1 cellular context compared by ENCODE assay signal in genomic region chr12:122672515-122672914, GRCh38.
TF ChIP-seq lines count a peak whose summit lies in the region.

No MANE protein-coding gene starts in this region.

TF ChIP-seq in IMR-90, 13 proteins besides CTCF, POLR2A, EP300 and RAD21:
- TF ChIP-seq MXI1 (IDR thresholded peaks at IDR 0.05; ENCODE audit: borderline replicate concordance, low read depth, low read length) (no peak), SMC3 (IDR thresholded peaks at IDR 0.05; ENCODE audit: low read depth, low read length) (no peak), CEBPB (IDR thresholded peaks at IDR 0.05; ENCODE audit: low read depth, low read length) (no peak), MAZ (IDR thresholded peaks at IDR 0.05; ENCODE audit: borderline replicate concordance, low read depth, low read length) (no peak), CHD1 (IDR thresholded peaks at IDR 0.05; ENCODE audit: low read depth, low read length) (no peak), RCOR1 (IDR thresholded peaks at IDR 0.05; ENCODE audit: insufficient replicate concordance, low read length) (no peak)
- TF ChIP-seq, protein P1, sequence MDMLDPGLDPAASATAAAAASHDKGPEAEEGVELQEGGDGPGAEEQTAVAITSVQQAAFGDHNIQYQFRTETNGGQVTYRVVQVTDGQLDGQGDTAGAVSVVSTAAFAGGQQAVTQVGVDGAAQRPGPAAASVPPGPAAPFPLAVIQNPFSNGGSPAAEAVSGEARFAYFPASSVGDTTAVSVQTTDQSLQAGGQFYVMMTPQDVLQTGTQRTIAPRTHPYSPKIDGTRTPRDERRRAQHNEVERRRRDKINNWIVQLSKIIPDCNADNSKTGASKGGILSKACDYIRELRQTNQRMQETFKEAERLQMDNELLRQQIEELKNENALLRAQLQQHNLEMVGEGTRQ (IDR thresholded peaks at IDR 0.05; ENCODE audit: low read depth, low read length): no peak
